10 cellular contexts compared by ENCODE assay signal in the genomic region with DNA sequence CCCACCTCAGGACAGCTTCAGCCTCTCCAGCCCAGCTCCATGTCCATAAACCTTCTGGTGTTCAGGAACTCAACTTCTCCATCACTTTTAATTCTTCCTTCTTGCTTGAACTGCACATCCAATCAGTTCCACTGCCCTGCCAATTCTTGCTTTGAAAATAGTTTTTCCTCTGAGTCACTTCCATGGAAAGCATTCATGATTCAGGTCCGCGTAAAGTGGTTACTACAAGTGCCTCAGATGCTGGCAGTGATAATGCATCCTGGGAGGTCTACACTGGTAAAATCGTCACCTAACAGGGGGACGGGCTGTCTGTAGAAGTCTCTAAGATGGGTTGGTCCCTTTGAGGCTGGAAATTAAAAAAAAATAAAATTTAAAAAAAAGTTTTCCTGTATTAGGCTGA. TPM values are rescaled to one million over a fixed set of nuclear protein-coding genes. Genes with fewer than 3 reads are reported as not detected.
DNase-seq lines count a peak whose midpoint lies in the region; ATAC-seq, FAIRE-seq and TF ChIP-seq lines count a peak whose summit lies in the region.
"Had no signal": no experiment of that assay in that cellular context is flagged by ENCODE, and none has a peak within 500 bp of the region (broad histone marks: within the 10 kb centered on the region; RNA-seq: fewer than 3 reads in every experiment).

No MANE protein-coding gene starts in this region.

- DNase-seq in AG08396 (ENCODE audit: low spot score) (peak; percentile 71), HFF-Myc (ENCODE audit: extremely low read depth, low read depth) (peak; percentile 20), keratinocyte (ENCODE audit: low read depth, low spot score) (peak; percentile 17), H9 (no peak), NCI-H2029 (lab: John Stamatoyannopoulos, UW) (no peak)
- no peak for DNase-seq in activated naive CD4-positive, alpha-beta T cell treated with anti-CD3 and anti-CD28 coated beads, Interleukin-2, amount 50 U/mL, for 72 hours (ENCODE audit: low spot score in 2 of 2)
- DNase-seq: NCI-H510A treated with DMSO at 0.1 percent for 48 hours, WERI-Rb-1 had no signal

- H3K4me3 ChIP-seq in HFF-Myc (replicated peaks; ENCODE audit: low read depth, low read length) (no peak overlapping the region), keratinocyte (ENCODE audit: control insufficient read depth in 2 of 3, extremely low read depth in 1 of 3, insufficient read depth in 2 of 3, low read depth in 1 of 3, low read length in 3 of 3) (no peak overlapping the region)

- H4K5ac ChIP-seq in H9 (ENCODE audit: insufficient read length, low read depth, low read length), result no peak overlapping the region

- H2AK5ac ChIP-seq in H9 (ENCODE audit: insufficient read length, low read length), result no peak overlapping the region

- no peaks in the 10 kb centered on the region for H3K79me1 ChIP-seq in H9 (ENCODE audit: insufficient read depth, low read depth, low read length, poor library complexity, severe bottlenecking)

- H3K27me3 ChIP-seq in keratinocyte (ENCODE audit: control insufficient read depth, extremely low read depth, insufficient read depth, low read length) (no peaks in the 10 kb centered on the region), H9 (ENCODE audit: insufficient read depth, low read length) (no peaks in the 10 kb centered on the region)

- peak; percentile 90 for FAIRE-seq in keratinocyte (lab: Jason Lieb, UNC)

- no peak overlapping the region for H2BK5ac ChIP-seq in H9 (ENCODE audit: insufficient read length, low read length)

- no peak overlapping the region for H2BK12ac ChIP-seq in H9 (ENCODE audit: insufficient read length, low read depth, low read length)

- H3K4me1 Mint-ChIP-seq in H9, result peaks cover 2 to 3% of the 10 kb centered on the region in 2 experiments; a peak in 2 of 4 replicates

- H2AFZ ChIP-seq in keratinocyte (ENCODE audit: control insufficient read depth, low read length) (no peak overlapping the region), H9 (ENCODE audit: low read length) (no peak overlapping the region)

- H4K20me1 ChIP-seq in keratinocyte (ENCODE audit: control insufficient read depth, extremely low read depth, insufficient read depth, low read length) (no peaks in the 10 kb centered on the region), H9 (ENCODE audit: control insufficient read depth, insufficient read depth, insufficient read length) (no peaks in the 10 kb centered on the region)

- H3K4ac ChIP-seq in H9 (ENCODE audit: low read depth, low read length), result no peak overlapping the region

- H3K36me3 ChIP-seq in keratinocyte (ENCODE audit: control insufficient read depth in 2 of 2, extremely low read depth in 1 of 2, insufficient read depth in 2 of 2, low read length in 2 of 2), result no peaks in the 10 kb centered on the region
- H3K36me3 ChIP-seq: WERI-Rb-1 had no signal

- H3K18ac ChIP-seq in H9 (ENCODE audit: insufficient read length, low read depth, low read length), result no peak overlapping the region

- no peak overlapping the region for H2BK120ac ChIP-seq in H9 (ENCODE audit: low read depth, low read length, poor library complexity, severe bottlenecking)

- no CpG with 5 or more reads among the region's 4 CpGs for WGBS in H9 (ENCODE audit: extremely low coverage, insufficient read length, low lambda C conversion rate)

- H3K4me2 ChIP-seq in keratinocyte (ENCODE audit: control insufficient read depth, extremely low read depth, insufficient read depth, low read depth, low read length), result peak overlapping the region; percentile 47
- H3K4me2 ChIP-seq in H9 (ENCODE audit: insufficient read depth, insufficient read length, low read length), result no peak overlapping the region

- no peak overlapping the region for H3K23ac ChIP-seq in H9 (ENCODE audit: insufficient read length, low read depth, low read length)

- H3K27ac Mint-ChIP-seq in activated naive CD4-positive, alpha-beta T cell treated with anti-CD3 and anti-CD28 coated beads, Interleukin-2, amount 50 U/mL, for 72 hours, result peak overlapping the region; percentile 37 to 66
- no peak overlapping the region for H3K27ac Mint-ChIP-seq in H9

- no peak overlapping the region for H4K8ac ChIP-seq in H9 (replicated peaks; ENCODE audit: insufficient read length, low read depth, low read length)

- H3K27ac ChIP-seq in keratinocyte (ENCODE audit: control insufficient read depth, insufficient read depth, low read length) (no peak overlapping the region), H9 (ENCODE audit: insufficient read length, low read depth, low read length) (no peak overlapping the region)
- H3K27ac ChIP-seq: WERI-Rb-1 had no signal

- peaks cover 0 to 6% of the 10 kb centered on the region in 2 donors for H3K36me3 Mint-ChIP-seq in activated naive CD4-positive, alpha-beta T cell treated with anti-CD3 and anti-CD28 coated beads, Interleukin-2, amount 50 U/mL, for 72 hours
- no peaks in the 10 kb centered on the region; a peak in 1 of 7 replicates for H3K36me3 Mint-ChIP-seq in H9 (ENCODE audit: insufficient read depth in 1 of 3, low read depth in 3 of 3)

- no peak overlapping the region for H3T11ph ChIP-seq in H9 (ENCODE audit: low read length)

- no peak overlapping the region for H2BK20ac ChIP-seq in H9 (ENCODE audit: low read depth, low read length, poor library complexity, severe bottlenecking)

- no peak for TF ChIP-seq CTCF in HFF-Myc (IDR thresholded peaks at IDR 0.05; ENCODE audit: low read depth, low read length, missing control alignments)
- TF ChIP-seq CTCF in keratinocyte (optimal IDR thresholded peaks at IDR 0.05 in 1 of 3, IDR thresholded peaks at IDR 0.05 in 1 of 3, conservative IDR thresholded peaks at IDR 0.05 in 1 of 3; ENCODE audit: extremely low read depth in 1 of 3, insufficient read depth in 2 of 3, low read length in 3 of 3), result no peak
- no peak for TF ChIP-seq CTCF in H9 (conservative IDR thresholded peaks at IDR 0.05)

- dilution Hi-C loops in keratinocyte (cut with MboI; ENCODE audit: extremely low pct_ligation_motif_present, low sequenced_read_pairs), result no loop called here

- H3K4me1 ChIP-seq in keratinocyte (ENCODE audit: control insufficient read depth, extremely low read depth, insufficient read depth, low read length) (peaks cover 21% of the 10 kb centered on the region), H9 (ENCODE audit: insufficient read depth, low read length) (no peaks in the 10 kb centered on the region)

- peaks cover 6% of the 10 kb centered on the region for H3K27me3 Mint-ChIP-seq in H9 (ENCODE audit: low read depth)

- H3K9me1 ChIP-seq in keratinocyte (ENCODE audit: control insufficient read depth, extremely low read depth, insufficient read depth, low read length), result no peaks in the 10 kb centered on the region

- no peak overlapping the region for H3K56ac ChIP-seq in H9 (ENCODE audit: insufficient read length, low read depth, low read length)

- no peaks in the 10 kb centered on the region for H3K23me2 ChIP-seq in H9 (ENCODE audit: insufficient read length, low read depth, low read length, poor library complexity, severe bottlenecking)

- H3K4me3 Mint-ChIP-seq in H9, result no peak overlapping the region

- H3K14ac ChIP-seq in H9 (ENCODE audit: insufficient read depth, low read length), result no peak overlapping the region

- no peak overlapping the region for H4K91ac ChIP-seq in H9 (ENCODE audit: insufficient read length, low read depth, low read length)

- H3K9ac ChIP-seq in keratinocyte (ENCODE audit: control insufficient read depth, extremely low read depth, insufficient read depth, low read length) (no peak overlapping the region), H9 (ENCODE audit: extremely low read depth, insufficient read length, low read length) (no peak overlapping the region)

- H3K9me3 ChIP-seq in keratinocyte (ENCODE audit: control insufficient read depth, low read depth, low read length), result no peaks in the 10 kb centered on the region
- no peaks in the 10 kb centered on the region for H3K9me3 ChIP-seq in H9 (ENCODE audit: control insufficient read depth, low read depth, low read length)

- peaks cover 0 to 4% of the 10 kb centered on the region in 2 donors for H3K9me3 Mint-ChIP-seq in activated naive CD4-positive, alpha-beta T cell treated with anti-CD3 and anti-CD28 coated beads, Interleukin-2, amount 50 U/mL, for 72 hours
- H3K9me3 Mint-ChIP-seq in H9, result no peaks in the 10 kb centered on the region

- no peak overlapping the region for H2BK15ac ChIP-seq in H9 (ENCODE audit: low read depth, low read length)

- H3K79me2 ChIP-seq in keratinocyte (ENCODE audit: control insufficient read depth, insufficient read depth, low read length) (no peaks in the 10 kb centered on the region), H9 (ENCODE audit: insufficient read depth, low read length) (no peaks in the 10 kb centered on the region)

- peak; percentile 32 to 55 for ATAC-seq in activated naive CD4-positive, alpha-beta T cell treated with anti-CD3 and anti-CD28 coated beads, Interleukin-2, amount 50 U/mL, for 72 hours
- no peak for ATAC-seq in HG03025 (IDR thresholded peaks at IDR 0.05; ENCODE audit: low FRiP score, unreplicated experiment)
- ATAC-seq in HG02870 (IDR thresholded peaks at IDR 0.05; ENCODE audit: unreplicated experiment), result no peak

RNA-seq across cellular contexts. Expression of a gene that starts 25.9 kb away (rescaled TPM):
- total RNA-seq in activated naive CD4-positive, alpha-beta T cell treated with anti-CD3 and anti-CD28 coated beads, Interleukin-2, amount 50 U/mL, for 72 hours, result 1 to 10 TPM; 2.9 to 7.4 TPM
- 14.6 to 22.4 TPM (median 21.3 TPM) in 3 replicates for polyA plus RNA-seq in keratinocyte
- polyA plus RNA-seq in keratinocyte (2011; ENCODE audit: low read depth), result 16.3 TPM
- 14.4 and 18.3 TPM in 2 replicates for polyA plus RNA-seq in keratinocyte (2011; cell fraction: cytosol; rRNA removed)
- 19.4 and 21.4 TPM in 2 replicates for polyA plus RNA-seq in keratinocyte (2011; cell fraction: nucleus; rRNA removed)
- 17.4 and 28.5 TPM in 2 replicates for polyA plus RNA-seq in keratinocyte (2012; ENCODE audit: low replicate concordance)
- polyA minus RNA-seq in keratinocyte, result 8.9 to 23.0 TPM (median 16.1 TPM) in 3 replicates
- polyA minus RNA-seq in keratinocyte (2011; cell fraction: cytosol; rRNA and poly(A)+ RNA removed), result 10.0 TPM
- polyA minus RNA-seq in keratinocyte (2011; cell fraction: nucleus; rRNA and poly(A)+ RNA removed), result 13.8 and 21.0 TPM in 2 replicates
- total RNA-seq in H9 (2021), result 5.7 and 7.0 TPM in 2 replicates

RNA-seq across cellular contexts. Expression of a gene that starts 27.9 kb away (rescaled TPM):
- under 1 TPM; 0.07 to 0.31 TPM for total RNA-seq in activated naive CD4-positive, alpha-beta T cell treated with anti-CD3 and anti-CD28 coated beads, Interleukin-2, amount 50 U/mL, for 72 hours
- not detected in 3 replicates for polyA plus RNA-seq in keratinocyte
- not detected for polyA plus RNA-seq in keratinocyte (2011; ENCODE audit: low read depth)
- polyA plus RNA-seq in keratinocyte (2011; cell fraction: cytosol; rRNA removed), result not detected in 2 replicates
- polyA plus RNA-seq in keratinocyte (2011; cell fraction: nucleus; rRNA removed), result not detected in 2 replicates
- polyA plus RNA-seq in keratinocyte (2012; ENCODE audit: low replicate concordance), result not detected in 2 replicates
- not detected in 3 replicates for polyA minus RNA-seq in keratinocyte
- polyA minus RNA-seq in keratinocyte (2011; cell fraction: cytosol; rRNA and poly(A)+ RNA removed), result not detected
- not detected in 2 replicates for polyA minus RNA-seq in keratinocyte (2011; cell fraction: nucleus; rRNA and poly(A)+ RNA removed)
- 0.90 and 1.3 TPM in 2 replicates for total RNA-seq in H9 (2021)

Comparison
In these comparisons a context has a peak if more than half of its experiments do, and no peak if none do; other contexts are left out.
1. DNase-seq: peak in AG08396 (single experiment), HFF-Myc (single experiment) and keratinocyte (single experiment); none in activated naive CD4-positive, alpha-beta T cell treated with anti-CD3 and anti-CD28 coated beads, Interleukin-2, amount 50 U/mL, for 72 hours (0 of 2), H9 (single experiment) and NCI-H2029 (single experiment).
2. ATAC-seq: peak in activated naive CD4-positive, alpha-beta T cell treated with anti-CD3 and anti-CD28 coated beads, Interleukin-2, amount 50 U/mL, for 72 hours (2 of 2); none in HG03025 (single experiment) and HG02870 (single experiment).
3. H3K27ac Mint-ChIP-seq: peak in activated naive CD4-positive, alpha-beta T cell treated with anti-CD3 and anti-CD28 coated beads, Interleukin-2, amount 50 U/mL, for 72 hours (2 of 2); none in H9 (0 of 3).